In genomic region chr1:114670083-114671010, GRCh38 we compare ENCODE assay signal across 8 cellular contexts. TPM values are rescaled to one million over a fixed set of nuclear protein-coding genes. Genes with fewer than 3 reads are reported as not detected.
DNase-seq lines count a peak whose midpoint lies in the region; ATAC-seq and TF ChIP-seq lines count a peak whose summit lies in the region.

No MANE protein-coding gene starts in this region.

- no peaks in the 10 kb centered on the region for H3K4me1 ChIP-seq in SJCRH30
- H3K4me1 ChIP-seq in gastroesophageal sphincter = peaks cover 2 to 18% (median 6%) of the 10 kb centered on the region in 3 donors
- peaks cover 11 to 27% of the 10 kb centered on the region in 2 experiments for H3K4me1 ChIP-seq in neutrophil (ENCODE audit: control insufficient read depth in 1 of 2, insufficient read depth in 1 of 2, low read depth in 1 of 2, low read length in 1 of 2)

- H3K9me3 ChIP-seq in SJCRH30 (replicated peaks) = no peaks in the 10 kb centered on the region
- H3K9me3 ChIP-seq in gastroesophageal sphincter = no peaks in the 10 kb centered on the region
- H3K9me3 ChIP-seq in neutrophil = no peaks in the 10 kb centered on the region

- H3K36me3 ChIP-seq in SJCRH30 = no peaks in the 10 kb centered on the region
- no peaks in the 10 kb centered on the region for H3K36me3 ChIP-seq in gastroesophageal sphincter
- H3K36me3 ChIP-seq in neutrophil = no peaks in the 10 kb centered on the region

- intact Hi-C loops in activated naive CD4-positive, alpha-beta T cell treated with anti-CD3 and anti-CD28 coated beads for 36 hours (cut with micrococcal nuclease) = loop anchor here (1.0 to 10.0 kb wide), 8 partner anchors 46 to 693 kb away; partner anchors contain the start of genes BCAS2, CSDE1, NRAS and OLFML3

- TF ChIP-seq EP300 in gastroesophageal sphincter (IDR thresholded peaks at IDR 0.05) = no peak

- TF ChIP-seq CTCF in gastroesophageal sphincter (IDR thresholded peaks at IDR 0.05) = peak in 3 of 4 experiments; percentile 22 to 48 (median 42)
- TF ChIP-seq CTCF in neutrophil (IDR thresholded peaks at IDR 0.05) = peak; percentile 49

- CTCF ChIA-PET in activated naive CD4-positive, alpha-beta T cell treated with anti-CD3 and anti-CD28 coated beads for 36 hours (lab: Charles Lee) = interaction anchor here (0.6 to 4.4 kb wide), 3 partner anchors 10 to 323 kb away, joined by 3 to 31 read pairs (median 5); no protein-coding TSS in a partner anchor

- H3K36me3 Mint-ChIP-seq in IgD-negative memory B cell = no peaks in the 10 kb centered on the region
- H3K36me3 Mint-ChIP-seq in activated naive CD4-positive, alpha-beta T cell treated with anti-CD3 and anti-CD28 coated beads for 36 hours (ENCODE audit: low read depth) = no peaks in the 10 kb centered on the region

- no peaks in the 10 kb centered on the region for H3K9me3 Mint-ChIP-seq in IgD-negative memory B cell
- no peaks in the 10 kb centered on the region for H3K9me3 Mint-ChIP-seq in activated naive CD4-positive, alpha-beta T cell treated with anti-CD3 and anti-CD28 coated beads for 36 hours

- peak overlapping the region; percentile 2 to 88 (median 64) for H3K27ac Mint-ChIP-seq in IgD-negative memory B cell
- H3K27ac Mint-ChIP-seq in activated naive CD4-positive, alpha-beta T cell treated with anti-CD3 and anti-CD28 coated beads for 36 hours = no peak overlapping the region

- WGBS in gastroesophageal sphincter (ENCODE audit: low coverage in 1 of 2), 2 donors = 0 to 5% methylated on average over 1 to 5 of the region's 45 CpGs

- peak; percentile 99 for ATAC-seq in GM21723 (IDR thresholded peaks at IDR 0.05; ENCODE audit: unreplicated experiment)
- ATAC-seq in gastroesophageal sphincter = peak; percentile 99

- H3K27me3 Mint-ChIP-seq in IgD-negative memory B cell = peaks cover 14% of the 10 kb centered on the region
- peaks cover 1% of the 10 kb centered on the region for H3K27me3 Mint-ChIP-seq in activated naive CD4-positive, alpha-beta T cell treated with anti-CD3 and anti-CD28 coated beads for 36 hours (ENCODE audit: low read depth)

- H3K4me3 ChIP-seq in SJCRH30 (peak overlapping the region; percentile 71), gastroesophageal sphincter (peak overlapping the region; percentile 81 to 83), neutrophil (ENCODE audit: low read depth in 1 of 2, low read length in 1 of 2) (peak overlapping the region; percentile 63 to 75)

- H3K27ac ChIP-seq in SJCRH30 = no peak overlapping the region
- H3K27ac ChIP-seq in gastroesophageal sphincter = peak overlapping the region in 3 of 4 donors; percentile 80 to 82 (median 80)
- peak overlapping the region; percentile 49 for H3K27ac ChIP-seq in neutrophil

- H3K27me3 ChIP-seq in SJCRH30 (no peaks in the 10 kb centered on the region), gastroesophageal sphincter (no peaks in the 10 kb centered on the region), neutrophil (peaks cover 67% of the 10 kb centered on the region)

- peak overlapping the region; percentile 86 to 99 (median 98) for H3K4me3 Mint-ChIP-seq in IgD-negative memory B cell
- peak overlapping the region; percentile 87 for H3K4me3 Mint-ChIP-seq in activated naive CD4-positive, alpha-beta T cell treated with anti-CD3 and anti-CD28 coated beads for 36 hours

- peak; percentile 43 for DNase-seq in DMS79 (lab: John Stamatoyannopoulos, UW)
- peak; percentile 82 to 85 for DNase-seq in SJCRH30
- DNase-seq in activated naive CD4-positive, alpha-beta T cell treated with anti-CD3 and anti-CD28 coated beads for 36 hours = peak; percentile 87
- peak; percentile 83 for DNase-seq in stromal cell of bone marrow (ENCODE audit: low read depth)

- H3K4me1 Mint-ChIP-seq in IgD-negative memory B cell = peaks cover 0 to 8% (median 0%) of the 10 kb centered on the region in 3 donors
- H3K4me1 Mint-ChIP-seq in activated naive CD4-positive, alpha-beta T cell treated with anti-CD3 and anti-CD28 coated beads for 36 hours (ENCODE audit: low read depth) = peaks cover 4% of the 10 kb centered on the region

- peak in 1 of 2 donors; percentile 13 for TF ChIP-seq POLR2A in gastroesophageal sphincter (IDR thresholded peaks at IDR 0.05)

RNA-seq across cellular contexts. Expression of gene DENND2C, which starts 0.5 kb away (rescaled TPM):
- 0.25 TPM for polyA plus RNA-seq in IgD-negative memory B cell
- total RNA-seq in SJCRH30 (2014; rRNA removed; shearing (Covaris generic)) = 1.7 and 2.1 TPM in 2 replicates
- under 1 TPM; 0.31 to 0.47 TPM for total RNA-seq in activated naive CD4-positive, alpha-beta T cell treated with anti-CD3 and anti-CD28 coated beads for 36 hours
- 1 to 10 TPM; 2.8 to 5.3 (median 2.9) TPM for total RNA-seq in gastroesophageal sphincter

RNA-seq across cellular contexts. Expression of gene AMPD1, which starts 25.0 kb away (rescaled TPM):
- 0.21 TPM for polyA plus RNA-seq in IgD-negative memory B cell
- total RNA-seq in SJCRH30 (2014; rRNA removed; shearing (Covaris generic)) = not detected in 2 replicates
- not detected for total RNA-seq in activated naive CD4-positive, alpha-beta T cell treated with anti-CD3 and anti-CD28 coated beads for 36 hours
- total RNA-seq in gastroesophageal sphincter = not detected

RNA-seq across cellular contexts. Expression of gene NRAS, which starts 46.2 kb away (rescaled TPM):
- 30.6 TPM for polyA plus RNA-seq in IgD-negative memory B cell
- total RNA-seq in SJCRH30 (2014; rRNA removed; shearing (Covaris generic)) = 69.4 and 74.9 TPM in 2 replicates
- total RNA-seq in activated naive CD4-positive, alpha-beta T cell treated with anti-CD3 and anti-CD28 coated beads for 36 hours = 10 to 100 TPM; 42.1 to 43.9 TPM
- total RNA-seq in gastroesophageal sphincter = 10 to 100 TPM; 13.3 to 26.0 (median 20.5) TPM
